Comparison of ENCODE assay signal across 8 cellular contexts in genomic region chr6:155171109-155171746, GRCh38.
DNase-seq lines count a peak whose midpoint lies in the region; ATAC-seq, FAIRE-seq and TF ChIP-seq lines count a peak whose summit lies in the region.

No MANE protein-coding gene starts in this region.

- H3K9me3 Mint-ChIP-seq in Calu3 (ENCODE audit: low read depth, unreplicated experiment) = no peaks in the 10 kb centered on the region

- peak; percentile 65 for DNase-seq in Calu3
- peak; percentile 95 for DNase-seq in HS-5 (ENCODE audit: low read depth)
- DNase-seq in activated CD4-positive, CD25-positive, alpha-beta regulatory T cell treated with anti-CD3 and anti-CD28 coated beads, Interleukin-2, amount 50 U/mL, for 16 hours (ENCODE audit: low read depth, low spot score) = peak; percentile 64
- peak; percentile 96 for DNase-seq in bronchial epithelial cell (ENCODE audit: low read depth)
- DNase-seq in stimulated activated CD8-positive, alpha-beta memory T cell treated with anti-CD3 and anti-CD28 coated beads, Interleukin-4, amount 100 ng/mL, for 48 hours = peak; percentile 84
- no peak for DNase-seq in mesenteric fat pad (ENCODE audit: low spot score)

- H3K4me3 ChIP-seq in bronchial epithelial cell (ENCODE audit: low read depth, low read length) (no peak overlapping the region), mesodermal cell (ENCODE audit: extremely low read depth, insufficient read depth, low read length, poor library complexity, severe bottlenecking) (no peak overlapping the region)

- FAIRE-seq in bronchial epithelial cell (lab: Jason Lieb, UNC) = no peak

- peaks cover 13% of the 10 kb centered on the region for H3K4me1 ChIP-seq in mesodermal cell (ENCODE audit: control insufficient read depth, insufficient read depth, low read length, poor library complexity, severe bottlenecking)

- intact Hi-C loops in Calu3 (cut with micrococcal nuclease; ENCODE audit: unreplicated experiment) = loop anchor here (1.0 to 10.0 kb wide), 5 partner anchors 44 to 243 kb away; partner anchors contain the start of gene TIAM2

- H3K36me3 ChIP-seq in bronchial epithelial cell (ENCODE audit: control insufficient read depth, insufficient read depth, low read length) = no peaks in the 10 kb centered on the region
- no peaks in the 10 kb centered on the region for H3K36me3 ChIP-seq in mesodermal cell (ENCODE audit: control insufficient read depth, insufficient read depth, low read length)

- TF ChIP-seq CTCF in Calu3 (IDR thresholded peaks at IDR 0.05; ENCODE audit: unreplicated experiment) (no peak), bronchial epithelial cell (IDR thresholded peaks at IDR 0.05; ENCODE audit: insufficient read depth, low read length, severe bottlenecking) (no peak)

- peak overlapping the region; percentile 6 for H3K27ac ChIP-seq in mesodermal cell (ENCODE audit: low read depth, low read length, severe bottlenecking)

- peaks cover 31% of the 10 kb centered on the region for H3K4me1 Mint-ChIP-seq in Calu3 (ENCODE audit: low read depth, unreplicated experiment)

- no peaks in the 10 kb centered on the region for H3K27me3 Mint-ChIP-seq in Calu3 (ENCODE audit: unreplicated experiment)

- H3K27me3 ChIP-seq in bronchial epithelial cell (ENCODE audit: control insufficient read depth, insufficient read depth, low read length) = no peaks in the 10 kb centered on the region

- no TSS peak for BruUV-seq in Calu3 (replicated peaks; lab: Mats Ljungman, UMichigan)

- 56 to 69% methylated on average over 3 to 5 of the region's 6 CpGs for WGBS in mesodermal cell (ENCODE audit: insufficient coverage in 2 of 2), 2 experiments

- CTCF ChIA-PET in Calu3 (lab: Charles Lee) = interaction anchor here (0.6 to 1.9 kb wide), 6 partner anchors 25 to 1121 kb away, joined by 3 to 7 read pairs (median 4); no protein-coding TSS in a partner anchor

- peaks cover 8% of the 10 kb centered on the region for H3K36me3 Mint-ChIP-seq in Calu3 (ENCODE audit: insufficient read depth, unreplicated experiment)

- peak overlapping the region; percentile 48 for H3K4me3 Mint-ChIP-seq in Calu3 (ENCODE audit: low read depth, unreplicated experiment)

- no peaks in the 10 kb centered on the region for H3K9me3 ChIP-seq in mesodermal cell (ENCODE audit: control insufficient read depth, low read length)

- H3K27ac Mint-ChIP-seq in Calu3 (ENCODE audit: unreplicated experiment) = peak overlapping the region; percentile 95

- peak; percentile 85 for ATAC-seq in GM21447 (IDR thresholded peaks at IDR 0.05; ENCODE audit: unreplicated experiment)
